9 cellular contexts compared by ENCODE assay signal in genomic region chr5:178230879-178231735, GRCh38. TPM values are rescaled to one million over a fixed set of nuclear protein-coding genes. Genes with fewer than 3 reads are reported as not detected.
DNase-seq lines count a peak whose midpoint lies in the region; ATAC-seq, FAIRE-seq and TF ChIP-seq lines count a peak whose summit lies in the region.
"Had no signal": no experiment of that assay in that cellular context is flagged by ENCODE, and none has a peak within 500 bp of the region (broad histone marks: within the 10 kb centered on the region; RNA-seq: fewer than 3 reads in every experiment).

No MANE protein-coding gene starts in this region.

- H3K27me3 ChIP-seq in cardiac muscle cell = no peaks in the 10 kb centered on the region
- no peaks in the 10 kb centered on the region for H3K27me3 ChIP-seq in bronchial epithelial cell (ENCODE audit: control insufficient read depth, insufficient read depth, low read length)
- no peaks in the 10 kb centered on the region for H3K27me3 ChIP-seq in mesenchymal stem cell (ENCODE audit: control insufficient read depth in 1 of 2, insufficient read depth in 1 of 2, low read length in 2 of 2)
- H3K27me3 ChIP-seq in uterus = no peaks in the 10 kb centered on the region

- H3K4me3 ChIP-seq in cardiac muscle cell (peak overlapping the region; percentile 63), bronchial epithelial cell (ENCODE audit: low read depth, low read length) (peak overlapping the region; percentile 68), mesenchymal stem cell (ENCODE audit: insufficient read depth in 1 of 2, low read depth in 1 of 2, low read length in 2 of 2) (peak overlapping the region; percentile 66 to 89), uterus (peak overlapping the region; percentile 66 to 73)

- H3K4me1 ChIP-seq in cardiac muscle cell (ENCODE audit: low read depth) (peaks cover 8% of the 10 kb centered on the region), mesenchymal stem cell (ENCODE audit: control insufficient read depth, insufficient read depth, low read depth, low read length) (peaks cover 22% of the 10 kb centered on the region), uterus (peaks cover 0 to 14% of the 10 kb centered on the region in 2 donors)

- no peak overlapping the region for H2BK15ac ChIP-seq in mesenchymal stem cell (ENCODE audit: low read depth, poor library complexity, severe bottlenecking)

- H2BK5ac ChIP-seq in mesenchymal stem cell (ENCODE audit: low read depth, low read length, poor library complexity, severe bottlenecking) = no peak overlapping the region

- TF ChIP-seq CTCF in cardiac muscle cell (IDR thresholded peaks at IDR 0.05; ENCODE audit: low read depth, low read length) (no peak), bronchial epithelial cell (IDR thresholded peaks at IDR 0.05; ENCODE audit: insufficient read depth, low read length, severe bottlenecking) (no peak), uterus (IDR thresholded peaks at IDR 0.05) (no peak)

- no peak overlapping the region for H2AK5ac ChIP-seq in mesenchymal stem cell (ENCODE audit: low read length, severe bottlenecking)

- H3K27ac ChIP-seq in cardiac muscle cell (no peak overlapping the region), mesenchymal stem cell (ENCODE audit: low read length, poor library complexity, severe bottlenecking) (no peak overlapping the region), uterus (peak overlapping the region in 1 of 2 donors; percentile 95)

- H4K8ac ChIP-seq in mesenchymal stem cell (ENCODE audit: low read length) = no peak overlapping the region

- H3K23ac ChIP-seq in mesenchymal stem cell (ENCODE audit: low read length in 2 of 2) = no peak overlapping the region

- H4K91ac ChIP-seq in mesenchymal stem cell (ENCODE audit: low read length) = no peak overlapping the region

- H2BK120ac ChIP-seq in mesenchymal stem cell (ENCODE audit: low read depth, low read length) = no peak overlapping the region

- intact Hi-C loops in Right ventricle myocardium inferior (cut with DNase I) = no loop called here
- intact Hi-C loops in uterus (cut with DNase I; ENCODE audit: low total_unique reads) = no loop called here

- peak overlapping the region; percentile 84 for H3K4me2 ChIP-seq in mesenchymal stem cell (ENCODE audit: low read length, poor library complexity, severe bottlenecking)

- DNase-seq in cardiac muscle cell (ENCODE audit: low read depth in 1 of 2, low spot score in 1 of 2) = peak in 1 of 2 donors; percentile 48
- DNase-seq in Right ventricle myocardium inferior (ENCODE audit: missing footprints) = no peak
- DNase-seq in bronchial epithelial cell (ENCODE audit: low read depth) = no peak
- peak; percentile 65 for DNase-seq in mesenchymal stem cell
- DNase-seq in uterus = peak in 1 of 2 donors; percentile 31
- no peak for DNase-seq in NCI-H2196 treated with DMSO at 0.1 percent for 48 hours (lab: John Stamatoyannopoulos, UW; ENCODE audit: unreplicated experiment)
- no peak for DNase-seq in NCI-H524 treated with DMSO at 0.1 percent for 48 hours (lab: John Stamatoyannopoulos, UW)
- no peak for DNase-seq in COLO829 (ENCODE audit: low spot score)

- ATAC-seq in Right ventricle myocardium inferior = no peak

- H2BK12ac ChIP-seq in mesenchymal stem cell (ENCODE audit: low read length in 2 of 2) = no peak overlapping the region

- H3K18ac ChIP-seq in mesenchymal stem cell (ENCODE audit: low read depth in 1 of 2, low read length in 2 of 2) = no peak overlapping the region

- peak overlapping the region; percentile 95 for H3K9ac ChIP-seq in mesenchymal stem cell (ENCODE audit: low read length)

- H2AFZ ChIP-seq in mesenchymal stem cell (ENCODE audit: low read depth, low read length) = no peak overlapping the region

- no peak for FAIRE-seq in bronchial epithelial cell (lab: Jason Lieb, UNC)

- H3K9me3 ChIP-seq in cardiac muscle cell (ENCODE audit: low read depth) (no peaks in the 10 kb centered on the region), mesenchymal stem cell (ENCODE audit: control insufficient read depth, low read length) (peaks cover 4% of the 10 kb centered on the region), uterus (no peaks in the 10 kb centered on the region)

- H3K79me1 ChIP-seq in mesenchymal stem cell (replicated peaks; ENCODE audit: low read length, poor library complexity, severe bottlenecking) = peaks cover 38% of the 10 kb centered on the region

- WGBS in mesenchymal stem cell = 87% methylated on average over 14 of the region's 14 CpGs

- peak overlapping the region in 1 of 2 experiments; percentile 66 for H3K4ac ChIP-seq in mesenchymal stem cell (ENCODE audit: low read depth in 1 of 2, low read length in 2 of 2)

- no peak overlapping the region for H3K14ac ChIP-seq in mesenchymal stem cell (ENCODE audit: low read length in 2 of 2)

- TF ChIP-seq POLR2A in uterus (IDR thresholded peaks at IDR 0.05) = no peak

- H3K36me3 ChIP-seq in cardiac muscle cell (no peaks in the 10 kb centered on the region), bronchial epithelial cell (ENCODE audit: control insufficient read depth, insufficient read depth, low read length) (peaks cover 9% of the 10 kb centered on the region), mesenchymal stem cell (ENCODE audit: control insufficient read depth in 1 of 2, insufficient read depth in 2 of 2, low read depth in 1 of 2, low read length in 2 of 2) (peaks cover 37 to 40% of the 10 kb centered on the region in 2 experiments), uterus (no peaks in the 10 kb centered on the region)

RNA-seq across cellular contexts. Expression of gene PHYKPL, which starts 1.5 kb away (rescaled TPM):
- total RNA-seq in cardiac muscle cell = 26.4 and 57.0 TPM in 2 replicates
- polyA plus RNA-seq in cardiac muscle cell = 58.7 and 75.2 TPM in 2 replicates
- total RNA-seq in Right ventricle myocardium inferior = 34.5 TPM
- 29.2 and 40.6 TPM in 2 replicates for total RNA-seq in bronchial epithelial cell
- polyA plus RNA-seq in mesenchymal stem cell (2013, experiment 1 of 2) = 14.7 TPM
- 13.6 TPM for polyA plus RNA-seq in mesenchymal stem cell (2013, experiment 2 of 2)
- 100 to 1,000 TPM in 2 of 4 donors, 10 to 100 TPM in 2; 41.5 to 129 (median 89.9) TPM for total RNA-seq in uterus

RNA-seq across cellular contexts. Expression of gene HNRNPAB, which starts 26.8 kb away (rescaled TPM):
- 127 and 154 TPM in 2 replicates for total RNA-seq in cardiac muscle cell
- 205 and 224 TPM in 2 replicates for polyA plus RNA-seq in cardiac muscle cell
- total RNA-seq in Right ventricle myocardium inferior = 85.6 TPM
- 67.4 and 71.3 TPM in 2 replicates for total RNA-seq in bronchial epithelial cell
- polyA plus RNA-seq in mesenchymal stem cell (2013, experiment 1 of 2) = 114 TPM
- 110 TPM for polyA plus RNA-seq in mesenchymal stem cell (2013, experiment 2 of 2)
- total RNA-seq in uterus = 100 to 1,000 TPM in 1 of 4 donors, 10 to 100 TPM in 3; 45.1 to 112 (median 73.4) TPM

RNA-seq across cellular contexts. Expression of gene GMCL2, which starts 43.9 kb away (rescaled TPM):
- not detected in 2 replicates for total RNA-seq in cardiac muscle cell
- not detected in 2 replicates for polyA plus RNA-seq in cardiac muscle cell
- not detected for total RNA-seq in Right ventricle myocardium inferior
- not detected in 2 replicates for total RNA-seq in bronchial epithelial cell
- polyA plus RNA-seq in mesenchymal stem cell (2013, experiment 1 of 2) = not detected
- polyA plus RNA-seq in mesenchymal stem cell (2013, experiment 2 of 2) = not detected
- not detected for total RNA-seq in uterus
- total RNA-seq: glomerular endothelial cell had no signal
